In genomic region chr2:165357758-165358157, GRCh38 we compare ENCODE assay signal across 9 cellular contexts.
A peak's percentile ranks its signal among the peaks of the same experiment; 100 is the strongest.
DNase-seq lines count a peak whose midpoint lies in the region; TF ChIP-seq lines count a peak whose summit lies in the region.
"Had no signal": no experiment of that assay in that cellular context is flagged by ENCODE, and none has a peak within 500 bp of the region (broad histone marks: within the 10 kb centered on the region; RNA-seq: fewer than 3 reads in every experiment).

No MANE protein-coding gene starts in this region.

- no peaks in the 10 kb centered on the region for H3K27me3 ChIP-seq in neuronal stem cell (ENCODE audit: control insufficient read depth in 3 of 3, insufficient read depth in 3 of 3, low read depth in 1 of 3, low read length in 3 of 3)
- H3K27me3 ChIP-seq: cardiac muscle cell had no signal

- H3K4me1 ChIP-seq in neuronal stem cell (ENCODE audit: control insufficient read depth in 2 of 2, insufficient read depth in 1 of 2, low read depth in 1 of 2, low read length in 2 of 2), result no peaks in the 10 kb centered on the region

- H3K4me3 ChIP-seq in HFF-Myc (replicated peaks; ENCODE audit: low read depth, low read length) (no peak overlapping the region), neuronal stem cell (ENCODE audit: low read length in 2 of 2) (no peak overlapping the region)
- H3K4me3 ChIP-seq: cardiac muscle cell had no signal

- H3K4me2 ChIP-seq in neuronal stem cell (ENCODE audit: insufficient read depth, low read length, poor library complexity, severe bottlenecking), result no peak overlapping the region

- no peaks in the 10 kb centered on the region for H3K36me3 ChIP-seq in neuronal stem cell (replicated peaks in 1 of 2; ENCODE audit: control insufficient read depth in 2 of 2, insufficient read depth in 2 of 2, low read length in 2 of 2)
- H3K36me3 ChIP-seq: cardiac muscle cell had no signal

- no peaks in the 10 kb centered on the region for H3K79me1 ChIP-seq in neuronal stem cell (ENCODE audit: low read depth, low read length)

- H2AK5ac ChIP-seq in neuronal stem cell (ENCODE audit: low read depth, low read length), result no peak overlapping the region

- no peaks in the 10 kb centered on the region for H3K9me3 ChIP-seq in neuronal stem cell (replicated peaks in 1 of 2; ENCODE audit: control insufficient read depth in 2 of 2, insufficient read depth in 1 of 2, low read depth in 1 of 2, low read length in 2 of 2)

- no CpG with 5 or more reads among the region's 2 CpGs for WGBS in neuronal stem cell (ENCODE audit: extremely low coverage in 2 of 2, insufficient read length in 2 of 2, insufficient replicate concordance in 1 of 2), 2 donors

- H2AFZ ChIP-seq in neuronal stem cell (ENCODE audit: low read length), result no peak overlapping the region

- no peak overlapping the region for H2BK15ac ChIP-seq in neuronal stem cell (ENCODE audit: low read length)

- DNase-seq in GM03348 (ENCODE audit: low spot score), result peak; percentile 42
- peak; percentile 39 for DNase-seq in HFF-Myc (ENCODE audit: extremely low read depth, low read depth)
- peak; percentile 76 for DNase-seq in NCI-H2171 treated with DMSO at 0.1 percent for 48 hours (lab: John Stamatoyannopoulos, UW)
- peak; percentile 43 for DNase-seq in hepatic stellate cell (ENCODE audit: low spot score)
- DNase-seq in neuronal stem cell (ENCODE audit: low spot score), result no peak
- DNase-seq in NCI-H2227 treated with DMSO at 0.1 percent for 48 hours (lab: John Stamatoyannopoulos, UW), result no peak
- no peak for DNase-seq in activated T-cell treated with anti-CD3 and anti-CD28 coated beads, Interleukin-2, amount 50 U/mL, for 48 hours
- no peak for DNase-seq in NCI-H2196 treated with DMSO at 0.1 percent for 48 hours (lab: John Stamatoyannopoulos, UW; ENCODE audit: unreplicated experiment)

- no peak overlapping the region for H4K8ac ChIP-seq in neuronal stem cell (ENCODE audit: low read depth, low read length)

- H3K23ac ChIP-seq in neuronal stem cell (ENCODE audit: low read depth, low read length, poor library complexity), result no peak overlapping the region

- no peak for TF ChIP-seq CTCF in HFF-Myc (IDR thresholded peaks at IDR 0.05; ENCODE audit: low read depth, low read length, missing control alignments)

- no peak overlapping the region for H3K9ac ChIP-seq in neuronal stem cell (ENCODE audit: low read depth, low read length, poor library complexity)

- no peak overlapping the region for H3K18ac ChIP-seq in neuronal stem cell (ENCODE audit: low read length)

- H3K27ac ChIP-seq in neuronal stem cell (replicated peaks; ENCODE audit: low read length), result no peak overlapping the region
- H3K27ac ChIP-seq: cardiac muscle cell had no signal

- H4K91ac ChIP-seq in neuronal stem cell (ENCODE audit: low read depth, low read length, poor library complexity), result no peak overlapping the region

- H3K4ac ChIP-seq in neuronal stem cell (ENCODE audit: low read length), result no peak overlapping the region

- H3K14ac ChIP-seq in neuronal stem cell (ENCODE audit: low read length), result no peak overlapping the region

- H2BK12ac ChIP-seq in neuronal stem cell (ENCODE audit: low read length), result no peak overlapping the region

- H2BK120ac ChIP-seq in neuronal stem cell (ENCODE audit: low read depth, low read length), result no peak overlapping the region

- H2BK5ac ChIP-seq in neuronal stem cell (ENCODE audit: low read length), result no peak overlapping the region

Comparison
In these comparisons a context has a peak if more than half of its experiments do, and no peak if none do; other contexts are left out.
1. DNase-seq: peak in GM03348 (single experiment), HFF-Myc (single experiment), NCI-H2171 treated with DMSO at 0.1 percent for 48 hours (single experiment) and hepatic stellate cell (single experiment); none in neuronal stem cell (single experiment), NCI-H2227 treated with DMSO at 0.1 percent for 48 hours (single experiment), activated T-cell treated with anti-CD3 and anti-CD28 coated beads, Interleukin-2, amount 50 U/mL, for 48 hours (0 of 2) and NCI-H2196 treated with DMSO at 0.1 percent for 48 hours (single experiment).